In genomic region chr9:129166962-129167557, GRCh38 we compare ENCODE assay signal across 9 cellular contexts. TPM values are rescaled to one million over a fixed set of nuclear protein-coding genes. Genes with fewer than 3 reads are reported as not detected.
DNase-seq lines count a peak whose midpoint lies in the region; ATAC-seq and TF ChIP-seq lines count a peak whose summit lies in the region.
"Had no signal": no experiment of that assay in that cellular context is flagged by ENCODE, and none has a peak within 500 bp of the region (broad histone marks: within the 10 kb centered on the region; RNA-seq: fewer than 3 reads in every experiment).

No MANE protein-coding gene starts in this region.

- H3K27ac ChIP-seq in H9 (ENCODE audit: insufficient read length, low read depth, low read length) (no peak overlapping the region), RWPE1 (peak overlapping the region; percentile 90), colonic mucosa (peak overlapping the region; percentile 73), lower lobe of right lung (peak overlapping the region; percentile 72), transverse colon (peak overlapping the region; percentile 80 to 90 (median 86))

- CTCF ChIA-PET in RWPE1 (lab: Yijun Ruan, JAX): interaction anchor here (0.9 to 2.8 kb wide), 5 partner anchors 17 to 450 kb away, joined by 3 to 11 read pairs (median 3); no protein-coding TSS in a partner anchor

- peaks cover 20 to 39% of the 10 kb centered on the region in 2 experiments for H3K4me1 Mint-ChIP-seq in H9

- H3K4me1 ChIP-seq in H9 (ENCODE audit: insufficient read depth, low read length): peaks cover 8% of the 10 kb centered on the region; the same call in 1 of the 2 replicates
- peaks cover 10% of the 10 kb centered on the region for H3K4me1 ChIP-seq in colonic mucosa
- H3K4me1 ChIP-seq in lower lobe of right lung: peaks cover 29% of the 10 kb centered on the region
- peaks cover 25 to 45% (median 35%) of the 10 kb centered on the region in 4 donors for H3K4me1 ChIP-seq in transverse colon
- H3K4me1 ChIP-seq: HAP-1 had no signal

- H3K4me3 Mint-ChIP-seq in H9: peak overlapping the region; percentile 43 to 64; a peak in 4 of 5 replicates

- H3K56ac ChIP-seq in H9 (ENCODE audit: insufficient read length, low read depth, low read length): no peak overlapping the region

- H3K9ac ChIP-seq in H9 (ENCODE audit: extremely low read depth, insufficient read length, low read length) (no peak overlapping the region), colonic mucosa (ENCODE audit: low read depth in 2 of 2, low read length in 2 of 2) (peak overlapping the region; percentile 64 to 85)

- H3K27me3 ChIP-seq in H9 (ENCODE audit: insufficient read depth, low read length) (no peaks in the 10 kb centered on the region; the same call in 1 of the 2 replicates), colonic mucosa (no peaks in the 10 kb centered on the region), lower lobe of right lung (ENCODE audit: low read depth) (no peaks in the 10 kb centered on the region), transverse colon (no peaks in the 10 kb centered on the region)

- no peak overlapping the region for H4K5ac ChIP-seq in H9 (ENCODE audit: insufficient read length, low read depth, low read length)

- H3K36me3 Mint-ChIP-seq in H9 (ENCODE audit: insufficient read depth in 1 of 3, low read depth in 3 of 3): peaks cover 0 to 3% (median 2%) of the 10 kb centered on the region in 3 experiments; a peak in 1 of 7 replicates

- H3K79me1 ChIP-seq in H9 (ENCODE audit: insufficient read depth, low read depth, low read length, poor library complexity, severe bottlenecking): no peaks in the 10 kb centered on the region

- POLR2A ChIA-PET in RWPE1 (lab: Yijun Ruan, JAX; ENCODE audit: low non-redundant PET): interaction anchor here (0.9 to 1.8 kb wide), 3 partner anchors 14 to 27 kb away, joined by 3 to 7 read pairs (median 3); no protein-coding TSS in a partner anchor

- no peak overlapping the region for H2AFZ ChIP-seq in H9 (ENCODE audit: low read length)

- intact Hi-C loops in colonic mucosa (cut with DNase I): no loop called here
- intact Hi-C loops in lower lobe of right lung (cut with DNase I): no loop called here
- intact Hi-C loops in transverse colon (cut with DNase I; ENCODE audit: low total_unique reads): no loop called here

- H3K9me3 ChIP-seq in H9 (ENCODE audit: control insufficient read depth, low read depth, low read length) (no peaks in the 10 kb centered on the region), colonic mucosa (no peaks in the 10 kb centered on the region), lower lobe of right lung (no peaks in the 10 kb centered on the region), transverse colon (no peaks in the 10 kb centered on the region)
- H3K9me3 ChIP-seq: HAP-1 had no signal

- H3K27ac Mint-ChIP-seq in H9: peak overlapping the region in 1 of 3 experiments; percentile 49; a peak in 2 of 7 replicates

- no peaks in the 10 kb centered on the region; a peak in 2 of 5 replicates for H3K9me3 Mint-ChIP-seq in H9

- DNase-seq in AG20443 (ENCODE audit: low spot score): peak; percentile 91
- peak; percentile 86 for DNase-seq in H9
- peak; percentile 100 for DNase-seq in RWPE1 (ENCODE audit: low spot score)
- DNase-seq in colonic mucosa: peak; percentile 95
- DNase-seq in lower lobe of right lung: peak; percentile 88
- DNase-seq in transverse colon: peak; percentile 92

- peaks cover 21% of the 10 kb centered on the region for H3K27me3 Mint-ChIP-seq in H9 (ENCODE audit: low read depth)

- no peak overlapping the region for H3K4ac ChIP-seq in H9 (ENCODE audit: low read depth, low read length)

- H3K14ac ChIP-seq in H9 (ENCODE audit: insufficient read depth, low read length): no peak overlapping the region

- no peak overlapping the region for H3K23ac ChIP-seq in H9 (ENCODE audit: insufficient read length, low read depth, low read length)

- H3K23me2 ChIP-seq in H9 (ENCODE audit: insufficient read length, low read depth, low read length, poor library complexity, severe bottlenecking): no peaks in the 10 kb centered on the region

- H2BK15ac ChIP-seq in H9 (ENCODE audit: low read depth, low read length): no peak overlapping the region

- H4K91ac ChIP-seq in H9 (ENCODE audit: insufficient read length, low read depth, low read length): no peak overlapping the region

- no peak overlapping the region for H2BK12ac ChIP-seq in H9 (ENCODE audit: insufficient read length, low read depth, low read length)

- TF ChIP-seq CTCF in H9 (conservative IDR thresholded peaks at IDR 0.05): no peak
- no peak for TF ChIP-seq CTCF in RWPE1 (conservative IDR thresholded peaks at IDR 0.05; ENCODE audit: low read depth)
- TF ChIP-seq CTCF in colonic mucosa (IDR thresholded peaks at IDR 0.05): no peak
- TF ChIP-seq CTCF in lower lobe of right lung (IDR thresholded peaks at IDR 0.05): no peak
- TF ChIP-seq CTCF in transverse colon (IDR thresholded peaks at IDR 0.05): no peak

- no peak overlapping the region for H2BK20ac ChIP-seq in H9 (ENCODE audit: low read depth, low read length, poor library complexity, severe bottlenecking)

- no peaks in the 10 kb centered on the region for H3K79me2 ChIP-seq in H9 (ENCODE audit: insufficient read depth, low read length)

- H3K4me3 ChIP-seq in colonic mucosa (no peak overlapping the region), lower lobe of right lung (peak overlapping the region; percentile 39), transverse colon (peak overlapping the region in 1 of 4 donors; percentile 37)
- H3K4me3 ChIP-seq: HAP-1 had no signal

- H3K36me3 ChIP-seq in colonic mucosa (no peaks in the 10 kb centered on the region), lower lobe of right lung (no peaks in the 10 kb centered on the region), transverse colon (no peaks in the 10 kb centered on the region)
- H3K36me3 ChIP-seq: HAP-1 had no signal

- no CpG with 5 or more reads among the region's 12 CpGs for WGBS in H9 (ENCODE audit: extremely low coverage, insufficient read length, low lambda C conversion rate)
- WGBS in transverse colon (ENCODE audit: low coverage in 1 of 2), 2 donors: 0 to 3% methylated on average over 1 to 11 of the region's 12 CpGs

- H4K8ac ChIP-seq in H9 (replicated peaks; ENCODE audit: insufficient read length, low read depth, low read length): no peak overlapping the region

- no peaks in the 10 kb centered on the region for H4K20me1 ChIP-seq in H9 (ENCODE audit: control insufficient read depth, insufficient read depth, insufficient read length)

- in situ Hi-C loops in transverse colon (cut with MboI; ENCODE audit: low pct_ligation_motif_present in 1 of 4, low pct_unique_long_range_greater_than_20kb in 1 of 4, low sequenced_read_pairs in 3 of 4): loop anchor here in 1 of 4 donors (10.0 kb wide), 1 partner anchor 448 kb away; no protein-coding TSS in a partner anchor

- no peak for TF ChIP-seq EP300 in transverse colon (IDR thresholded peaks at IDR 0.05; ENCODE audit: low read depth)

- H2BK5ac ChIP-seq in H9 (ENCODE audit: insufficient read length, low read length): no peak overlapping the region

- H2BK120ac ChIP-seq in H9 (ENCODE audit: low read depth, low read length, poor library complexity, severe bottlenecking): no peak overlapping the region

- no peak overlapping the region for H2AK5ac ChIP-seq in H9 (ENCODE audit: insufficient read length, low read length)

- ATAC-seq in lower lobe of right lung: peak; percentile 91 to 94
- no peak for ATAC-seq in HG03460 (IDR thresholded peaks at IDR 0.05; ENCODE audit: unreplicated experiment)
- no peak for ATAC-seq in GM18870 (IDR thresholded peaks at IDR 0.05; ENCODE audit: unreplicated experiment)

- no peak overlapping the region for H3K18ac ChIP-seq in H9 (ENCODE audit: insufficient read length, low read depth, low read length)

- H3T11ph ChIP-seq in H9 (ENCODE audit: low read length): no peak overlapping the region

- peak; percentile 61 for TF ChIP-seq POLR2A in transverse colon (IDR thresholded peaks at IDR 0.05)

- peak overlapping the region; percentile 32 for H3K4me2 ChIP-seq in H9 (ENCODE audit: insufficient read depth, insufficient read length, low read length)

RNA-seq across cellular contexts. Expression of gene IER5L, which starts 11.0 kb away (rescaled TPM):
- total RNA-seq in H9 (2021) (1.0 and 1.3 TPM in 2 replicates), colonic mucosa (1 to 10 TPM; 9.1 to 9.6 TPM), lower lobe of right lung (8.7 TPM), transverse colon (1 to 10 TPM; 1.8 to 6.5 (median 5.2) TPM)

RNA-seq across cellular contexts. Expression of gene PTPA, which starts 55.8 kb away (rescaled TPM):
- total RNA-seq in H9 (2021) (140 and 145 TPM in 2 replicates), colonic mucosa (100 to 1,000 TPM in 1 of 2 donors, 10 to 100 TPM in 1; 94.5 to 142 TPM), lower lobe of right lung (100 TPM), transverse colon (100 to 1,000 TPM in 1 of 4 donors, 10 to 100 TPM in 3; 37.4 to 241 (median 66.5) TPM)

RNA-seq across cellular contexts. Expression of gene CRAT, which starts 56.5 kb away (rescaled TPM):
- total RNA-seq in H9 (2021) (15.0 and 15.7 TPM in 2 replicates), colonic mucosa (10 to 100 TPM; 62.3 to 78.3 TPM), lower lobe of right lung (23.2 TPM), transverse colon (100 to 1,000 TPM; 124 to 161 (median 136) TPM)

Comparison
In these comparisons a context has a peak if more than half of its experiments do, and no peak if none do; other contexts are left out.
1. ATAC-seq: peak in lower lobe of right lung (2 of 2); none in HG03460 (single experiment) and GM18870 (single experiment).
2. Peak in every context shown above with its lines, with median percentiles within 50 percentile points of each other: DNase-seq.